Comparison of ENCODE assay signal across 1 cellular context in the genomic region with DNA sequence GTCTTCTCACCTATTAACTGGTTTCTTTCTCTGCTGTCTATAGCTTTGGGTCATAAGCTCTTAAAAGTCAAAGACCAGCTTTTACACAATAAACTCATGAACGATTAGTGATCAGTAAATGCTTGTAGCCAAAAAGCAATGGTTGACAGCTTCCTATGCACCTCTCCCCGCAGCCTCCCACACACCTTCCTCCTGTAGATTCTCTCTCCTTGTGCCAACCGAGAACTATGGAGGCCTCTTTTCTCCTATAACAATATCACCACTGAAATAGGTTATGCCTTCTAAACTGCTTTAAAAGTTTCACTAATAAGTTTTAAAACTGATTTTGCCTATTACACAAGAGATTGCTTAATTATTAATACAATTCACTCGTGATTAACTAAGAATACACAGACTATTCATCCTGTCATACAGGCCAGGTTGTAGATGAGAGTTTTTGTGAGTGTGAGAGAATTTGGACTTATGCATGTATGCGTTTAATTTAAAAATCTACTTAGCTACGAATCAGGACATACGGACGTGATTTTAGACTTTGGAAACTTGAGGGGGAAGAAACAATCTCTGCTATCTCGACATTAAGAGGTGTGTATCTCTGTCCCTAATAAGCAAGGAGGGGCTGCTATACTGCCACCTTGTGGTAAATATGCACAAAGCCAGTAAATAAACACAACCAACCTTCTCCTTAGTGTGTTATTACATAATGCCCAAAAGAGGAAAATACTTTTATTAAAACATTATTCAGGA.
A peak's percentile ranks its signal among the peaks of the same experiment; 100 is the strongest.
TF ChIP-seq lines count a peak whose summit lies in the region.

No MANE protein-coding gene starts in this region.

TF ChIP-seq in GM12878, 131 proteins besides CTCF, POLR2A, EP300 and RAD21 (continued from another document):
- TF ChIP-seq, protein P1, sequence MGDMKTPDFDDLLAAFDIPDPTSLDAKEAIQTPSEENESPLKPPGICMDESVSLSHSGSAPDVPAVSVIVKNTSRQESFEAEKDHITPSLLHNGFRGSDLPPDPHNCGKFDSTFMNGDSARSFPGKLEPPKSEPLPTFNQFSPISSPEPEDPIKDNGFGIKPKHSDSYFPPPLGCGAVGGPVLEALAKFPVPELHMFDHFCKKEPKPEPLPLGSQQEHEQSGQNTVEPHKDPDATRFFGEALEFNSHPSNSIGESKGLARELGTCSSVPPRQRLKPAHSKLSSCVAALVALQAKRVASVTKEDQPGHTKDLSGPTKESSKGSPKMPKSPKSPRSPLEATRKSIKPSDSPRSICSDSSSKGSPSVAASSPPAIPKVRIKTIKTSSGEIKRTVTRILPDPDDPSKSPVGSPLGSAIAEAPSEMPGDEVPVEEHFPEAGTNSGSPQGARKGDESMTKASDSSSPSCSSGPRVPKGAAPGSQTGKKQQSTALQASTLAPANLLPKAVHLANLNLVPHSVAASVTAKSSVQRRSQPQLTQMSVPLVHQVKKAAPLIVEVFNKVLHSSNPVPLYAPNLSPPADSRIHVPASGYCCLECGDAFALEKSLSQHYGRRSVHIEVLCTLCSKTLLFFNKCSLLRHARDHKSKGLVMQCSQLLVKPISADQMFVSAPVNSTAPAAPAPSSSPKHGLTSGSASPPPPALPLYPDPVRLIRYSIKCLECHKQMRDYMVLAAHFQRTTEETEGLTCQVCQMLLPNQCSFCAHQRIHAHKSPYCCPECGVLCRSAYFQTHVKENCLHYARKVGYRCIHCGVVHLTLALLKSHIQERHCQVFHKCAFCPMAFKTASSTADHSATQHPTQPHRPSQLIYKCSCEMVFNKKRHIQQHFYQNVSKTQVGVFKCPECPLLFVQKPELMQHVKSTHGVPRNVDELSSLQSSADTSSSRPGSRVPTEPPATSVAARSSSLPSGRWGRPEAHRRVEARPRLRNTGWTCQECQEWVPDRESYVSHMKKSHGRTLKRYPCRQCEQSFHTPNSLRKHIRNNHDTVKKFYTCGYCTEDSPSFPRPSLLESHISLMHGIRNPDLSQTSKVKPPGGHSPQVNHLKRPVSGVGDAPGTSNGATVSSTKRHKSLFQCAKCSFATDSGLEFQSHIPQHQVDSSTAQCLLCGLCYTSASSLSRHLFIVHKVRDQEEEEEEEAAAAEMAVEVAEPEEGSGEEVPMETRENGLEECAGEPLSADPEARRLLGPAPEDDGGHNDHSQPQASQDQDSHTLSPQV (IDR thresholded peaks at IDR 0.05), result no peak
- TF ChIP-seq SMC3 (IDR thresholded peaks at IDR 0.05; ENCODE audit: borderline replicate concordance, low read length) (peak; percentile 76; the same call in 1 of the 2 replicates), RELB (IDR thresholded peaks at IDR 0.05; ENCODE audit: low read depth) (no peak), ESRRA (IDR thresholded peaks at IDR 0.05; ENCODE audit: low read length) (no peak)
- TF ChIP-seq, protein P2, sequence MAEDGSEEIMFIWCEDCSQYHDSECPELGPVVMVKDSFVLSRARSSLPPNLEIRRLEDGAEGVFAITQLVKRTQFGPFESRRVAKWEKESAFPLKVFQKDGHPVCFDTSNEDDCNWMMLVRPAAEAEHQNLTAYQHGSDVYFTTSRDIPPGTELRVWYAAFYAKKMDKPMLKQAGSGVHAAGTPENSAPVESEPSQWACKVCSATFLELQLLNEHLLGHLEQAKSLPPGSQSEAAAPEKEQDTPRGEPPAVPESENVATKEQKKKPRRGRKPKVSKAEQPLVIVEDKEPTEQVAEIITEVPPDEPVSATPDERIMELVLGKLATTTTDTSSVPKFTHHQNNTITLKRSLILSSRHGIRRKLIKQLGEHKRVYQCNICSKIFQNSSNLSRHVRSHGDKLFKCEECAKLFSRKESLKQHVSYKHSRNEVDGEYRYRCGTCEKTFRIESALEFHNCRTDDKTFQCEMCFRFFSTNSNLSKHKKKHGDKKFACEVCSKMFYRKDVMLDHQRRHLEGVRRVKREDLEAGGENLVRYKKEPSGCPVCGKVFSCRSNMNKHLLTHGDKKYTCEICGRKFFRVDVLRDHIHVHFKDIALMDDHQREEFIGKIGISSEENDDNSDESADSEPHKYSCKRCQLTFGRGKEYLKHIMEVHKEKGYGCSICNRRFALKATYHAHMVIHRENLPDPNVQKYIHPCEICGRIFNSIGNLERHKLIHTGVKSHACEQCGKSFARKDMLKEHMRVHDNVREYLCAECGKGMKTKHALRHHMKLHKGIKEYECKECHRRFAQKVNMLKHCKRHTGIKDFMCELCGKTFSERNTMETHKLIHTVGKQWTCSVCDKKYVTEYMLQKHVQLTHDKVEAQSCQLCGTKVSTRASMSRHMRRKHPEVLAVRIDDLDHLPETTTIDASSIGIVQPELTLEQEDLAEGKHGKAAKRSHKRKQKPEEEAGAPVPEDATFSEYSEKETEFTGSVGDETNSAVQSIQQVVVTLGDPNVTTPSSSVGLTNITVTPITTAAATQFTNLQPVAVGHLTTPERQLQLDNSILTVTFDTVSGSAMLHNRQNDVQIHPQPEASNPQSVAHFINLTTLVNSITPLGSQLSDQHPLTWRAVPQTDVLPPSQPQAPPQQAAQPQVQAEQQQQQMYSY (CRISPR knock-in tag; IDR thresholded peaks at IDR 0.05), result no peak
